In the genomic region with DNA sequence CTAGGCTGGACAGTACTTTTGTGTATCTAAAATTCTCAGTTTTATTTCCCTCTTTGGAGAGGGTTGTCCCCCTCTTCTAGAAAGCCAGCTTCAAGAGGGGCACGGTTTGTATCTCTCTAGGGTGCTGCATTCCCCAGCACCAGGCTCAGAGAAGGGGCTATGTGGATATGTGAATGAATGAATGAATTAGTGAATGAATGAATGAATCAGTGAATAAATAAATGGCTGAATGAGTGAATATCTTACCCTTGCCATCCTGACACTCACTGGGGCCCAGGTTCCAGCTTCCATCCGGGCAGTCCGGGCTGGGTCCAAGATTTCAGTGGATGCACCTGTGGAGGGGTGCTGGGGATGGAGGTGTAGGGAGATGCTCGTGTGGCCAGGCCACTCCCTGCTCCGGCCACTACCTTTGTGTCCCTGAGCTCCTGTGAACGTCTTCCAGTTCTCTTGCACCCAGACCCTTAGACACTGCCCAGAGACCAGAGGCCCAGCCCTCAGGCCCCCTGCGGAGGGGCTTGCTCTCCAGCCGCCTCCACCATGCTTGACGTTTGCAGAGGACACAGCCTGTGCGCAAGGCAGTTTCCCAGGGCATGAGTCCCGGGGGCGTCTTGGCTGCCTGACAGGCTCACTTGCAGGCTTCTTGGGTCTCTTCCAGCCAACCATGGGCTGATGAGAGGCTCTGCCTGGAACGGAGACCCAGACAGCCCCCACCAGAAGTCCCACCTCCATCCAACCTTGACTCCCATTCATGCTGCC, we compare ENCODE assay signal across 27 cellular contexts. TPM values are rescaled to one million over a fixed set of nuclear protein-coding genes. Genes with fewer than 3 reads are reported as not detected.
"Had no signal": no experiment of that assay in that cellular context is flagged by ENCODE, and none has a peak within 500 bp of the region (broad histone marks: within the 10 kb centered on the region; RNA-seq: fewer than 3 reads in every experiment).

No MANE protein-coding gene starts in this region.

- H3K27ac Mint-ChIP-seq: dendritic cell treated with granulocyte-macrophage colony-stimulating factor and Interleukin-4, amounts not matched to agents 40 ng/mL and 50 ng/mL, for 4 days; endodermal cell; mesothelial cell of epicardium had no signal

- H3K4me1 ChIP-seq: colonic mucosa, gastrocnemius medialis, left lung, psoas muscle, transverse colon had no signal

- H3K79me2 ChIP-seq: hepatocyte had no signal

- H2AFZ ChIP-seq: hepatocyte had no signal

- H3K4me2 ChIP-seq: hepatocyte had no signal

- H3K36me3 ChIP-seq: colonic mucosa, gastrocnemius medialis, left lung, sigmoid colon, suprapubic skin, transverse colon had no signal

- FAIRE-seq: islet of Langerhans had no signal

- H3K27ac ChIP-seq: colonic mucosa, epithelial cell of prostate, gastrocnemius medialis, hepatocyte, left lung, psoas muscle, sigmoid colon, suprapubic skin, transverse colon had no signal

- DNase-seq: colonic mucosa; effector CD8-positive, alpha-beta T cell; endodermal cell; foreskin fibroblast; gastrocnemius medialis; head of caudate nucleus; left cardiac atrium; left lung; mesenchymal stem cell; naive thymus-derived CD4-positive, alpha-beta T cell; posterior cingulate gyrus; psoas muscle; right cardiac atrium; sigmoid colon; stimulated activated CD4-positive, alpha-beta T cell treated with anti-CD3 and anti-CD28 coated beads, Interleukin-2, amount 100 ng/mL, for 48 hours; stimulated activated CD8-positive, alpha-beta memory T cell treated with anti-CD3 and anti-CD28 coated beads, Interleukin-4, amount 100 ng/mL, for 48 hours; stimulated activated naive CD4-positive, alpha-beta T cell; stimulated activated naive CD8-positive, alpha-beta T cell treated with anti-CD3 and anti-CD28 coated beads, Interleukin-15, amount 100 ng/mL, for 72 hours; transverse colon had no signal

- H3K9me3 ChIP-seq: colonic mucosa, gastrocnemius medialis, left lung, psoas muscle, sigmoid colon, suprapubic skin, transverse colon had no signal

- ATAC-seq: esophagus mucosa; gastrocnemius medialis; left cardiac atrium; left lung; naive thymus-derived CD4-positive, alpha-beta T cell; psoas muscle; right cardiac atrium; stimulated activated naive CD8-positive, alpha-beta T cell treated with anti-CD3 and anti-CD28 coated beads, Interleukin-15, amount 100 ng/mL, for 72 hours had no signal

- H3K36me3 Mint-ChIP-seq: naive thymus-derived CD4-positive, alpha-beta T cell had no signal

- H3K4me3 Mint-ChIP-seq: dendritic cell treated with granulocyte-macrophage colony-stimulating factor and Interleukin-4, amounts not matched to agents 40 ng/mL and 50 ng/mL, for 4 days; endodermal cell; mesothelial cell of epicardium; stimulated activated naive CD8-positive, alpha-beta T cell treated with anti-CD3 and anti-CD28 coated beads, Interleukin-15, amount 100 ng/mL, for 72 hours had no signal

- H3K9me3 Mint-ChIP-seq: dendritic cell treated with granulocyte-macrophage colony-stimulating factor and Interleukin-4, amounts not matched to agents 40 ng/mL and 50 ng/mL, for 4 days; endodermal cell; mesothelial cell of epicardium; stimulated activated naive CD8-positive, alpha-beta T cell treated with anti-CD3 and anti-CD28 coated beads, Interleukin-15, amount 100 ng/mL, for 72 hours had no signal

- H3K4me3 ChIP-seq: colonic mucosa, gastrocnemius medialis, hepatocyte, left lung, psoas muscle, sigmoid colon, suprapubic skin, transverse colon had no signal

RNA-seq across cellular contexts. Expression of a gene that starts 2.8 kb away (rescaled TPM):
- total RNA-seq: colonic mucosa, esophagus mucosa, gastrocnemius medialis, osteocyte, psoas muscle had no signal
- polyA plus RNA-seq: naive thymus-derived CD4-positive, alpha-beta T cell had no signal
